In genomic region chr7:47764746-47765145, GRCh38 we compare ENCODE assay signal across 1 cellular context.
TF ChIP-seq lines count a peak whose summit lies in the region.

No MANE protein-coding gene starts in this region.

TF ChIP-seq in HepG2, 621 proteins besides CTCF, POLR2A, EP300 and RAD21:
- TF ChIP-seq NCOA5 (CRISPR knock-in tag; IDR thresholded peaks at IDR 0.05) (no peak), SATB2 (CRISPR knock-in tag; IDR thresholded peaks at IDR 0.05) (no peak), ZHX2 (IDR thresholded peaks at IDR 0.05; ENCODE audit: low read depth) (no peak), ZHX2 (CRISPR knock-in tag; IDR thresholded peaks at IDR 0.05; ENCODE audit: borderline replicate concordance) (no peak), CSRNP2 (CRISPR knock-in tag; conservative IDR thresholded peaks at IDR 0.05; ENCODE audit: low read depth) (no peak), GPBP1L1 (CRISPR knock-in tag; IDR thresholded peaks at IDR 0.05) (no peak), RBFOX2 (IDR thresholded peaks at IDR 0.05; ENCODE audit: low read depth, low read length) (peak; percentile 32; the same call in 1 of the 2 replicates), SNAPC4 (CRISPR knock-in tag; IDR thresholded peaks at IDR 0.05) (no peak), MED1 (CRISPR knock-in tag; IDR thresholded peaks at IDR 0.05) (0 out of 2 replicates have a peak, but pooled peaks have one; percentile 21), PHF8 (CRISPR knock-in tag; IDR thresholded peaks at IDR 0.05) (no peak), SOX13 (IDR thresholded peaks at IDR 0.05) (no peak), SOX13 (CRISPR knock-in tag; conservative IDR thresholded peaks at IDR 0.05 in 1 of 2, IDR thresholded peaks at IDR 0.05 in 1 of 2) (no peak)
